16 cellular contexts compared by ENCODE assay signal in genomic region chr1:59645893-59646292, GRCh38.
DNase-seq lines count a peak whose midpoint lies in the region; ATAC-seq and TF ChIP-seq lines count a peak whose summit lies in the region.
"Had no signal": no experiment of that assay in that cellular context is flagged by ENCODE, and none has a peak within 500 bp of the region (broad histone marks: within the 10 kb centered on the region; RNA-seq: fewer than 3 reads in every experiment).

No MANE protein-coding gene starts in this region.

- H3K9ac ChIP-seq in H9 (ENCODE audit: extremely low read depth, insufficient read length, low read length): no peak overlapping the region

- H3K27ac ChIP-seq in right atrium auricular region (no peak overlapping the region), uterus (peak overlapping the region; percentile 65), H9 (ENCODE audit: insufficient read length, low read depth, low read length) (no peak overlapping the region)

- no peak overlapping the region for H3K4me2 ChIP-seq in H9 (ENCODE audit: insufficient read depth, insufficient read length, low read length)

- no peaks in the 10 kb centered on the region for H3K23me2 ChIP-seq in H9 (ENCODE audit: insufficient read length, low read depth, low read length, poor library complexity, severe bottlenecking)

- H3K36me3 ChIP-seq in right atrium auricular region (no peaks in the 10 kb centered on the region), uterus (no peaks in the 10 kb centered on the region)

- no peak overlapping the region for H3T11ph ChIP-seq in H9 (ENCODE audit: low read length)

- no peak overlapping the region for H3K14ac ChIP-seq in H9 (ENCODE audit: insufficient read depth, low read length)

- H3K23ac ChIP-seq in H9 (ENCODE audit: insufficient read length, low read depth, low read length): no peak overlapping the region

- H4K8ac ChIP-seq in H9 (replicated peaks; ENCODE audit: insufficient read length, low read depth, low read length): no peak overlapping the region

- no peak overlapping the region for H3K4me3 Mint-ChIP-seq in H9
- H3K4me3 Mint-ChIP-seq: activated naive CD4-positive, alpha-beta T cell treated with anti-CD3 and anti-CD28 coated beads, Interleukin-2, amount 50 U/mL, for 24 hours; naive B cell; T-helper 17 cell had no signal

- H3K18ac ChIP-seq in H9 (ENCODE audit: insufficient read length, low read depth, low read length): no peak overlapping the region

- H4K91ac ChIP-seq in H9 (ENCODE audit: insufficient read length, low read depth, low read length): no peak overlapping the region

- TF ChIP-seq POLR2A in uterus (IDR thresholded peaks at IDR 0.05): no peak

- H3K27ac Mint-ChIP-seq in H9: no peak overlapping the region
- H3K27ac Mint-ChIP-seq: activated naive CD4-positive, alpha-beta T cell treated with anti-CD3 and anti-CD28 coated beads, Interleukin-2, amount 50 U/mL, for 24 hours; T-helper 17 cell had no signal

- no peak overlapping the region for H4K5ac ChIP-seq in H9 (ENCODE audit: insufficient read length, low read depth, low read length)

- H4K20me1 ChIP-seq in H9 (ENCODE audit: control insufficient read depth, insufficient read depth, insufficient read length): no peaks in the 10 kb centered on the region

- H2AFZ ChIP-seq in H9 (ENCODE audit: low read length): no peak overlapping the region

- ATAC-seq in Right ventricle myocardium inferior (peak; percentile 73), GM19324 (IDR thresholded peaks at IDR 0.05; ENCODE audit: low FRiP score, unreplicated experiment) (no peak)
- ATAC-seq: T-helper 17 cell had no signal

- H3K27me3 Mint-ChIP-seq in H9 (ENCODE audit: low read depth): no peaks in the 10 kb centered on the region
- H3K27me3 Mint-ChIP-seq: activated naive CD4-positive, alpha-beta T cell treated with anti-CD3 and anti-CD28 coated beads, Interleukin-2, amount 50 U/mL, for 24 hours; naive B cell; T-helper 17 cell had no signal

- peaks cover 0 to 5% of the 10 kb centered on the region in 2 experiments; a peak in 2 of 4 replicates for H3K4me1 Mint-ChIP-seq in H9
- H3K4me1 Mint-ChIP-seq: activated naive CD4-positive, alpha-beta T cell treated with anti-CD3 and anti-CD28 coated beads, Interleukin-2, amount 50 U/mL, for 24 hours; naive B cell had no signal

- no peaks in the 10 kb centered on the region for H3K79me1 ChIP-seq in H9 (ENCODE audit: insufficient read depth, low read depth, low read length, poor library complexity, severe bottlenecking)

- H3K4ac ChIP-seq in H9 (ENCODE audit: low read depth, low read length): no peak overlapping the region

- no peak overlapping the region for H2BK5ac ChIP-seq in H9 (ENCODE audit: insufficient read length, low read length)

- H3K27me3 ChIP-seq in right atrium auricular region (no peaks in the 10 kb centered on the region), uterus (no peaks in the 10 kb centered on the region), H9 (ENCODE audit: insufficient read depth, low read length) (no peaks in the 10 kb centered on the region)
- H3K27me3 ChIP-seq: testis had no signal

- no peaks in the 10 kb centered on the region for H3K9me3 ChIP-seq in right atrium auricular region
- H3K9me3 ChIP-seq in uterus: no peaks in the 10 kb centered on the region
- H3K9me3 ChIP-seq in H9 (ENCODE audit: control insufficient read depth, low read depth, low read length): no peaks in the 10 kb centered on the region
- H3K9me3 ChIP-seq: testis had no signal

- no peaks in the 10 kb centered on the region for H3K4me1 ChIP-seq in right atrium auricular region
- no peaks in the 10 kb centered on the region for H3K4me1 ChIP-seq in uterus
- no peaks in the 10 kb centered on the region; the same call in 1 of the 2 replicates for H3K4me1 ChIP-seq in H9 (ENCODE audit: insufficient read depth, low read length)

- WGBS in H9 (ENCODE audit: extremely low coverage, insufficient read length, low lambda C conversion rate): no CpG with 5 or more reads among the region's 2 CpGs

- no peak for TF ChIP-seq CTCF in right atrium auricular region (IDR thresholded peaks at IDR 0.05)
- no peak for TF ChIP-seq CTCF in uterus (IDR thresholded peaks at IDR 0.05)
- no peak for TF ChIP-seq CTCF in H9 (conservative IDR thresholded peaks at IDR 0.05)

- no peak overlapping the region for H2AK5ac ChIP-seq in H9 (ENCODE audit: insufficient read length, low read length)

- H3K9me3 Mint-ChIP-seq in H9: peaks cover 0 to 5% of the 10 kb centered on the region in 2 experiments; a peak in 2 of 5 replicates
- H3K9me3 Mint-ChIP-seq: activated naive CD4-positive, alpha-beta T cell treated with anti-CD3 and anti-CD28 coated beads, Interleukin-2, amount 50 U/mL, for 24 hours had no signal

- no peak overlapping the region for H2BK12ac ChIP-seq in H9 (ENCODE audit: insufficient read length, low read depth, low read length)

- intact Hi-C loops in Right ventricle myocardium inferior (cut with DNase I) (no loop called here), uterus (cut with DNase I; ENCODE audit: low total_unique reads) (no loop called here)

- no peak overlapping the region for H2BK120ac ChIP-seq in H9 (ENCODE audit: low read depth, low read length, poor library complexity, severe bottlenecking)

- no peak overlapping the region for H3K56ac ChIP-seq in H9 (ENCODE audit: insufficient read length, low read depth, low read length)

- DNase-seq in Right ventricle myocardium inferior (ENCODE audit: missing footprints) (no peak), right atrium auricular region (ENCODE audit: low spot score) (no peak), amniotic stem cell (lab: John Stamatoyannopoulos, UW) (peak; percentile 3), hepatic stellate cell (ENCODE audit: low spot score) (peak; percentile 6), uterus (peak; percentile 33 to 46), activated gamma-delta T cell (lab: John Stamatoyannopoulos, UW) (no peak), H9 (no peak)
- DNase-seq: ACHN, naive B cell, NCI-H2029, NCI-H69, RPMI8226, T-helper 17 cell, testis had no signal

- H3K4me3 ChIP-seq in right atrium auricular region (no peak overlapping the region), uterus (no peak overlapping the region)
- H3K4me3 ChIP-seq: testis had no signal

- no peak overlapping the region for H2BK20ac ChIP-seq in H9 (ENCODE audit: low read depth, low read length, poor library complexity, severe bottlenecking)

- H3K36me3 Mint-ChIP-seq in H9 (ENCODE audit: insufficient read depth in 1 of 3, low read depth in 3 of 3): peaks cover 0 to 8% (median 4%) of the 10 kb centered on the region in 3 experiments; a peak in 3 of 7 replicates
- H3K36me3 Mint-ChIP-seq: activated naive CD4-positive, alpha-beta T cell treated with anti-CD3 and anti-CD28 coated beads, Interleukin-2, amount 50 U/mL, for 24 hours; naive B cell had no signal

- H3K79me2 ChIP-seq in H9 (ENCODE audit: insufficient read depth, low read length): no peaks in the 10 kb centered on the region

- H2BK15ac ChIP-seq in H9 (ENCODE audit: low read depth, low read length): no peak overlapping the region

Comparison
In these comparisons a context has a peak if more than half of its experiments do, and no peak if none do; other contexts are left out.
1. DNase-seq: peak in amniotic stem cell (single experiment), hepatic stellate cell (single experiment) and uterus (2 of 2); none in Right ventricle myocardium inferior (single experiment), right atrium auricular region (single experiment), activated gamma-delta T cell (single experiment) and H9 (single experiment).
2. H3K27ac ChIP-seq: peak in uterus (2 of 2); none in right atrium auricular region (0 of 2) and H9 (single experiment).